28 cellular contexts compared by ENCODE assay signal in the genomic region with DNA sequence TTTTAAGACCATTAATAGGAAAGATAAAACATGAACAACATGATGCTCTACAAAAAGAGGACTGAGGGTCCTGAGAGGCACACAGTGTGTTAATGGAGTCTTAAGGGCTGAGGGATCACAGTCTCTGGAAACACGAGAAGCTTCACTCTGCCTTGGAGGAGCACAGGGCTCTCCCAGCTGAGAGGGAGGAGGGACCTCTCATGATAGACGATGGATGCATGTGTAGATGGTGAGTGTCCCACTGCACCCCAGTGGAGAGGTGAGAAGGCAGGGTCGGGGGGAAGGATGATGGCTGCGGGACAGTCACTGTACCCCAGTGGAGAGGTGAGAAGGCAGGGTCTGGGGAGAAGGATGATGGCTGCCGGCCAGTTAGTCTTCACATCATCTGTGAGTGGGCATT.
"Had no signal": no experiment of that assay in that cellular context is flagged by ENCODE, and none has a peak within 500 bp of the region (broad histone marks: within the 10 kb centered on the region; RNA-seq: fewer than 3 reads in every experiment).

No MANE protein-coding gene starts in this region.

- H3K27me3 Mint-ChIP-seq: effector memory CD8-positive, alpha-beta T cell; naive B cell; stimulated activated memory B cell treated with anti-CD40 and anti-IgM and Interleukin-4, amounts not matched to agents 10 μg/mL and 1 μg/mL and 100 μg/mL, for 72 hours had no signal

- H3K9me3 Mint-ChIP-seq: mesothelial cell of epicardium, type B pancreatic cell had no signal

- H3K9me3 ChIP-seq: esophagus squamous epithelium, heart right ventricle, mucosa of descending colon, pancreas, testis, tibial artery had no signal

- H3K36me3 ChIP-seq: esophagus squamous epithelium, heart right ventricle, left lung, pancreas, tibial artery had no signal

- H3K4me3 Mint-ChIP-seq: effector memory CD8-positive, alpha-beta T cell; mesothelial cell of epicardium; naive B cell; natural killer cell treated with Interleukin-12 subunit alpha and Interleukin-12 subunit beta and Interleukin-15 and Interleukin-18, amount 100 ng/mL, for 72 hours; stimulated activated memory B cell treated with anti-CD40 and anti-IgM and Interleukin-4, amounts not matched to agents 10 μg/mL and 1 μg/mL and 100 μg/mL, for 72 hours; type B pancreatic cell had no signal

- H3K4me1 ChIP-seq: esophagus squamous epithelium, left lung, pancreas, testis, tibial artery had no signal

- H3K4me1 Mint-ChIP-seq: naive B cell; stimulated activated memory B cell treated with anti-CD40 and anti-IgM and Interleukin-4, amounts not matched to agents 10 μg/mL and 1 μg/mL and 100 μg/mL, for 72 hours had no signal

- H3K27ac Mint-ChIP-seq: effector memory CD8-positive, alpha-beta T cell; mesothelial cell of epicardium; naive B cell; natural killer cell treated with Interleukin-12 subunit alpha and Interleukin-12 subunit beta and Interleukin-15 and Interleukin-18, amount 100 ng/mL, for 72 hours; stimulated activated memory B cell treated with anti-CD40 and anti-IgM and Interleukin-4, amounts not matched to agents 10 μg/mL and 1 μg/mL and 100 μg/mL, for 72 hours; type B pancreatic cell had no signal

- ATAC-seq: effector memory CD8-positive, alpha-beta T cell; left cardiac atrium; left lung; mucosa of descending colon; pancreas; sciatic nerve; stimulated activated memory B cell treated with anti-CD40 and anti-IgM and Interleukin-4, amounts not matched to agents 10 μg/mL and 1 μg/mL and 100 μg/mL, for 72 hours; stimulated activated naive CD8-positive, alpha-beta T cell treated with anti-CD3 and anti-CD28 coated beads, Interleukin-15, Interleukin-2, amounts not matched to agents 100 U/mL and 50 U/mL, for 24 hours had no signal

- H3K36me3 Mint-ChIP-seq: mesothelial cell of epicardium; naive B cell; natural killer cell treated with Interleukin-12 subunit alpha and Interleukin-12 subunit beta and Interleukin-15 and Interleukin-18, amount 100 ng/mL, for 72 hours; stimulated activated memory B cell treated with anti-CD40 and anti-IgM and Interleukin-4, amounts not matched to agents 10 μg/mL and 1 μg/mL and 100 μg/mL, for 72 hours; type B pancreatic cell had no signal

- H3K27me3 ChIP-seq: esophagus squamous epithelium, left lung, pancreas, testis, tibial artery had no signal

- H3K4me3 ChIP-seq: coronary artery, esophagus squamous epithelium, heart right ventricle, left lung, mucosa of descending colon, pancreas, smooth muscle cell, testis, tibial artery had no signal

- DNase-seq: dermis blood vessel endothelial cell; effector memory CD8-positive, alpha-beta T cell; erythroblast; esophagus squamous epithelium; foreskin melanocyte; glutamatergic neuron; heart right ventricle; left cardiac atrium; left lung; mesenchymal stem cell; mucosa of descending colon; naive B cell; occipital lobe; pancreas; retina; stimulated activated CD4-positive, alpha-beta T cell treated with anti-CD3 and anti-CD28 coated beads, Interleukin-2, amount 100 ng/mL, for 24 hours; stimulated activated CD4-positive, alpha-beta T cell treated with anti-CD3 and anti-CD28 coated beads, Interleukin-4, amount 100 ng/mL, for 24 hours; stimulated activated naive CD8-positive, alpha-beta T cell treated with anti-CD3 and anti-CD28 coated beads, Interleukin-15, Interleukin-2, amounts not matched to agents 100 U/mL and 50 U/mL, for 24 hours; substantia nigra; testis; tibial artery had no signal

- H3K27ac ChIP-seq: coronary artery, esophagus squamous epithelium, heart right ventricle, left lung, pancreas, testis, tibial artery had no signal
